ENCODE assay signal across 27 cellular contexts in genomic region chr6:151959086-151959485, GRCh38.
"Had no signal": no experiment of that assay in that cellular context is flagged by ENCODE, and none has a peak within 500 bp of the region (broad histone marks: within the 10 kb centered on the region; RNA-seq: fewer than 3 reads in every experiment).

No MANE protein-coding gene starts in this region.

- H3K36me3 Mint-ChIP-seq: immature natural killer cell; mesothelial cell of epicardium; stimulated activated effector memory CD8-positive, alpha-beta T cell treated with anti-CD3 and anti-CD28 coated beads, Interleukin-12 subunit alpha, Interleukin-12 subunit beta, amount 100 ng/mL, for 72 hours; type B pancreatic cell had no signal

- H3K9me3 ChIP-seq: esophagus squamous epithelium, mucosa of descending colon, neutrophil, right atrium auricular region, testis, tibial artery had no signal

- H3K79me2 ChIP-seq: parathyroid adenoma had no signal

- H3K4me3 Mint-ChIP-seq: immature natural killer cell; mesothelial cell of epicardium; naive B cell; neural crest cell; stimulated activated effector memory CD8-positive, alpha-beta T cell treated with anti-CD3 and anti-CD28 coated beads, Interleukin-12 subunit alpha, Interleukin-12 subunit beta, amount 100 ng/mL, for 72 hours; type B pancreatic cell had no signal

- H3K4me1 Mint-ChIP-seq: mesothelial cell of epicardium, neural crest cell had no signal

- H2AFZ ChIP-seq: parathyroid adenoma had no signal

- H3K27ac Mint-ChIP-seq: immature natural killer cell; mesothelial cell of epicardium; naive B cell; progenitor cell of endocrine pancreas; stimulated activated effector memory CD8-positive, alpha-beta T cell treated with anti-CD3 and anti-CD28 coated beads, Interleukin-12 subunit alpha, Interleukin-12 subunit beta, amount 100 ng/mL, for 72 hours; type B pancreatic cell had no signal

- ATAC-seq: left lobe of liver; mucosa of descending colon; sciatic nerve; stimulated activated effector memory CD8-positive, alpha-beta T cell treated with anti-CD3 and anti-CD28 coated beads, Interleukin-12 subunit alpha, Interleukin-12 subunit beta, amount 100 ng/mL, for 72 hours; stimulated activated naive CD8-positive, alpha-beta T cell treated with anti-CD3 and anti-CD28 coated beads, Interleukin-15, Interleukin-2, amounts not matched to agents 100 U/mL and 50 U/mL, for 24 hours had no signal

- H3K4me1 ChIP-seq: esophagus squamous epithelium, parathyroid adenoma, right atrium auricular region, testis, tibial artery had no signal

- H3K9ac ChIP-seq: parathyroid adenoma had no signal

- H3K27me3 ChIP-seq: esophagus squamous epithelium, right atrium auricular region, testis, tibial artery had no signal

- H3K9me3 Mint-ChIP-seq: neural crest cell, type B pancreatic cell had no signal

- H3K36me3 ChIP-seq: esophagus squamous epithelium, neutrophil, right atrium auricular region, tibial artery had no signal

- DNase-seq: dermis blood vessel endothelial cell; effector memory CD4-positive, alpha-beta T cell; esophagus squamous epithelium; hypothalamus; immature natural killer cell; islet precursor cell; mesenchymal stem cell; mucosa of descending colon; naive B cell; stimulated activated CD4-positive, alpha-beta T cell treated with anti-CD3 and anti-CD28 coated beads, Interleukin-2, amount 100 ng/mL, for 24 hours; stimulated activated CD4-positive, alpha-beta T cell treated with anti-CD3 and anti-CD28 coated beads, Interleukin-4, amount 100 ng/mL, for 24 hours; stimulated activated naive CD8-positive, alpha-beta T cell treated with anti-CD3 and anti-CD28 coated beads, Interleukin-15, Interleukin-2, amounts not matched to agents 100 U/mL and 50 U/mL, for 24 hours; substantia nigra; testis; tibial artery had no signal

- H3K27ac ChIP-seq: coronary artery, esophagus squamous epithelium, neutrophil, parathyroid adenoma, right atrium auricular region, testis, tibial artery had no signal

- H3K4me3 ChIP-seq: coronary artery, esophagus squamous epithelium, lung, mucosa of descending colon, right atrium auricular region, testis, tibial artery had no signal
